Comparison of ENCODE assay signal across 25 cellular contexts in genomic region chr4:151670843-151671242, GRCh38.
"Had no signal": no experiment of that assay in that cellular context is flagged by ENCODE, and none has a peak within 500 bp of the region (broad histone marks: within the 10 kb centered on the region; RNA-seq: fewer than 3 reads in every experiment).

No MANE protein-coding gene starts in this region.

- DNase-seq: activated CD4-positive, alpha-beta memory T cell treated with anti-CD3 and anti-CD28 coated beads, Interleukin-2, amount 10 ng/mL, durations not matched to agents 7 days and 5 days; activated CD4-positive, alpha-beta T cell treated with anti-CD3 and anti-CD28 coated beads for 36 hours; activated CD4-positive, alpha-beta T cell treated with anti-CD3 and anti-CD28 coated beads, Interleukin-2, amount 50 U/mL, for 1 hour; activated gamma-delta T cell; activated naive CD4-positive, alpha-beta T cell treated with anti-CD3 and anti-CD28 coated beads for 36 hours; activated T-cell treated with anti-CD3 and anti-CD28 coated beads for 4 hours; activated T-cell treated with anti-CD3 and anti-CD28 coated beads, Interleukin-2, amount 50 U/mL, for 48 hours; amygdala; Kasumi-1; KBM-7; NCI-H1105 treated with DMSO at 0.1 percent for 48 hours; NCI-H1436 treated with DMSO at 0.1 percent for 48 hours; NCI-H187; NCI-H2081; NCI-H2171 treated with DMSO at 0.1 percent for 48 hours; NCI-H226; NCI-H526; SHP77 treated with DMSO at 0.1 percent for 48 hours; T-cell; T-helper 2 cell; T1000 had no signal

- H3K27ac ChIP-seq: VCaP had no signal

- FAIRE-seq: TTC549 had no signal

- ATAC-seq: activated CD4-positive, alpha-beta T cell treated with anti-CD3 and anti-CD28 coated beads for 36 hours; activated T-helper 17 cell treated with anti-CD3 and anti-CD28 coated beads, Interleukin-2, amount 50 U/mL, for 72 hours; Panc1; T-cell had no signal
